Comparison of ENCODE assay signal across 10 cellular contexts in the genomic region with DNA sequence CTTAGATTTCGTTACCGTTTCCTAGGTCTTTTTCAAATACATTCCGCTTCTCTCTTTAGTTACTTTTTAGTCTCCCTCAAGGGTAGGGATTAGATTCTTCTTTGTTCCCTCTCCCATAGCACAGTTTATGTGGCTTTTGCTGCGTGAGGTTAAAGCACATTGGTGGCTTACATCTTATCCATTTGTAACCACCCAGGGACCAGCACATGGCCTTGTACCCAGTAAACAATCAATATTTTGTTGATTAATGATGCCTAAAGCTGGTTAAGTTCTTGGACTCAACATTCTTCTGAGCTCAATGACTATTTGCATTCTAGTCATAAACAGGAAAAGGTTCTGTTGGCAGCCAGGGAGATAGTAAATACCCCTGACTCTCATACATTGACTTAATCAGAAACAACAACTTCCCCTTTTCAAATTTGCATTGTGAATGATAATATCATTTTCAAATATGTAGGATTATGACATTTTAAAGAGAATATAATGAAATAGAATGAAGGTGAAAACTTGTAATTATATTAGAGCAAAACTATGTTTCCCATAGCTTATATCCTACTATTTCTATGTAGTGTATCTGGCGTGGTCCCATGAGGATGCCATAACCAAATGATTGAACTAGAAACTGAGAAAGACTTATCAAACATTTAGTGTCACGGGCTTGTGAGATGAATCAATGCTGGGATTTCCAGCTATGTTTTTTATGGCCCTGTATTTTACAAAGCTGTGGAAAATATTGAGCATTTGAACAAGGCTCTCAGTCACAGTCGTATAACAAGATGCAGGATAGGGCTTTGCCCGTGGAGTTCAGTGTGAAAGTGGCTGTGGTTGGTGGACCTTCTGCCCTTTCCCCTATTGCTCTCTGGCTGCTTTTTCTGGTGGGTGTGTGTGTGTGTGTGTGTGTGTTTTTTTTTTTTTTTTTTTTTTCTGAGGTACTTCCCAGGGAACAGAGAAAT.
DNase-seq lines count a peak whose midpoint lies in the region; ATAC-seq and TF ChIP-seq lines count a peak whose summit lies in the region.
"Had no signal": no experiment of that assay in that cellular context is flagged by ENCODE, and none has a peak within 500 bp of the region (broad histone marks: within the 10 kb centered on the region; RNA-seq: fewer than 3 reads in every experiment).

No MANE protein-coding gene starts in this region.

- in situ Hi-C loops in HAP-1 (cut with MboI; ENCODE audit: low sequenced_read_pairs) (no loop called here), gastrocnemius medialis (cut with MboI; ENCODE audit: low sequenced_read_pairs in 4 of 4) (no loop called here)

- H3K4me1 ChIP-seq in HAP-1 (no peaks in the 10 kb centered on the region), gastrocnemius medialis (no peaks in the 10 kb centered on the region), OCI-LY7 (ENCODE audit: insufficient read depth, low read length, poor library complexity, severe bottlenecking) (no peaks in the 10 kb centered on the region)

- DNase-seq in germinal center (ENCODE audit: low spot score) (peak; percentile 59), HAP-1 (ENCODE audit: low spot score in 2 of 2) (no peak), NCI-H146 (lab: John Stamatoyannopoulos, UW) (no peak), gastrocnemius medialis (no peak), OCI-LY7 (ENCODE audit: low spot score) (no peak)
- DNase-seq: GF-D8, midbrain had no signal

- H3K27me3 ChIP-seq in HAP-1 (ENCODE audit: low read depth) (no peaks in the 10 kb centered on the region), gastrocnemius medialis (no peaks in the 10 kb centered on the region)

- H3K4me3 ChIP-seq in HAP-1 (no peak overlapping the region), gastrocnemius medialis (no peak overlapping the region), OCI-LY7 (ENCODE audit: low read depth, low read length, poor library complexity, severe bottlenecking) (no peak overlapping the region)

- TF ChIP-seq POLR2A in gastrocnemius medialis (IDR thresholded peaks at IDR 0.05), result no peak

- intact Hi-C loops in gastrocnemius medialis (cut with DNase I; ENCODE audit: low total_unique reads), result no loop called here
- intact Hi-C loops in OCI-LY7 (cut with micrococcal nuclease; ENCODE audit: unreplicated experiment), result no loop called here

- POLR2A ChIA-PET in OCI-LY7 (lab: Charles Lee), result no interaction called here

- peak; percentile 86 for ATAC-seq in GM18867 (IDR thresholded peaks at IDR 0.05; ENCODE audit: unreplicated experiment)
- ATAC-seq in GM21423 (IDR thresholded peaks at IDR 0.05; ENCODE audit: unreplicated experiment), result peak; percentile 84
- peak; percentile 90 for ATAC-seq in HG03175 (IDR thresholded peaks at IDR 0.05; ENCODE audit: unreplicated experiment)
- ATAC-seq in gastrocnemius medialis, result no peak

- no peak overlapping the region for H3K27ac ChIP-seq in gastrocnemius medialis
- no peak overlapping the region for H3K27ac ChIP-seq in OCI-LY7 (ENCODE audit: low read depth, low read length, poor library complexity, severe bottlenecking)

- H3K36me3 ChIP-seq in HAP-1 (replicated peaks) (no peaks in the 10 kb centered on the region), gastrocnemius medialis (no peaks in the 10 kb centered on the region), OCI-LY7 (ENCODE audit: insufficient read depth, low read length) (no peaks in the 10 kb centered on the region)

- H3K4me2 ChIP-seq in OCI-LY7 (ENCODE audit: low read length), result no peak overlapping the region

- H3K79me2 ChIP-seq in OCI-LY7 (ENCODE audit: insufficient read depth, low read depth, low read length), result no peaks in the 10 kb centered on the region

- H4K20me1 ChIP-seq in OCI-LY7 (ENCODE audit: insufficient read depth, low read length), result no peaks in the 10 kb centered on the region

- TF ChIP-seq CTCF in gastrocnemius medialis (IDR thresholded peaks at IDR 0.05 in 4 of 5, conservative IDR thresholded peaks at IDR 0.05 in 1 of 5) (no peak), OCI-LY7 (conservative IDR thresholded peaks at IDR 0.05; ENCODE audit: low read length) (no peak)

- no peaks in the 10 kb centered on the region for H3K9me2 ChIP-seq in OCI-LY7 (ENCODE audit: insufficient read depth, low read length)

- no peak overlapping the region for H2AFZ ChIP-seq in OCI-LY7 (ENCODE audit: low read length)

- CTCF ChIA-PET in OCI-LY7 (lab: Charles Lee; ENCODE audit: unreplicated experiment), result no interaction called here

- H3K9me3 ChIP-seq in HAP-1 (no peaks in the 10 kb centered on the region), gastrocnemius medialis (no peaks in the 10 kb centered on the region), OCI-LY7 (ENCODE audit: low read length) (no peaks in the 10 kb centered on the region)

- no TSS peak for BruUV-seq in OCI-LY7 (replicated peaks; lab: Mats Ljungman, UMichigan)

Comparison
In these comparisons a context has a peak if more than half of its experiments do, and no peak if none do; other contexts are left out.
1. ATAC-seq: peak in GM18867 (single experiment), GM21423 (single experiment) and HG03175 (single experiment); none in gastrocnemius medialis (0 of 2).